1 cellular context compared by ENCODE assay signal in genomic region chr15:100570735-100571363, GRCh38.
TF ChIP-seq lines count a peak whose summit lies in the region.

No MANE protein-coding gene starts in this region.

TF ChIP-seq in K562, 482 proteins besides CTCF, POLR2A, EP300 and RAD21:
- TF ChIP-seq GATA2 (CRISPR knock-in tag; IDR thresholded peaks at IDR 0.05) (no peak), YBX1 (IDR thresholded peaks at IDR 0.05) (no peak), IRF9 (tag; IDR thresholded peaks at IDR 0.05) (no peak), RBM25 (IDR thresholded peaks at IDR 0.05; ENCODE audit: low read depth, low read length, severe bottlenecking) (no peak), ZKSCAN3 (CRISPR knock-in tag; IDR thresholded peaks at IDR 0.05) (no peak), RERE (CRISPR knock-in tag; IDR thresholded peaks at IDR 0.05; ENCODE audit: borderline replicate concordance) (no peak)
